ENCODE assay signal across 1 cellular context in genomic region chr16:28846080-28846932, GRCh38.
TF ChIP-seq lines count a peak whose summit lies in the region.

TUFM (minus strand) TSS chr16:28846348; CDS start chr16:28846269, 79 bp downstream.

TF ChIP-seq in HEK293, 187 proteins besides CTCF, POLR2A, EP300 and RAD21 (continued from another document):
- TF ChIP-seq INSM2 (tag by site-specific recombination; IDR thresholded peaks at IDR 0.05) (peak; percentile 45; the same call in 1 of the 2 replicates), ZNF768 (tag by site-specific recombination; IDR thresholded peaks at IDR 0.05) (peak; percentile 53; the same call in 1 of the 2 replicates), ZBTB26 (tag by site-specific recombination; optimal IDR thresholded peaks at IDR 0.05) (peak; percentile 90), ZNF626 (tag by site-specific recombination; IDR thresholded peaks at IDR 0.05) (no peak), ZNF391 (tag by site-specific recombination; IDR thresholded peaks at IDR 0.05; ENCODE audit: borderline replicate concordance, low read depth) (peak; percentile 67; the same call in 1 of the 2 replicates), KLF17 (tag by site-specific recombination; IDR thresholded peaks at IDR 0.05) (peak; percentile 81), KLF10 (tag by site-specific recombination; IDR thresholded peaks at IDR 0.05) (peak; percentile 94), ZNF138 (tag by site-specific recombination; IDR thresholded peaks at IDR 0.05; ENCODE audit: borderline replicate concordance) (no peak), ZBTB48 (tag by site-specific recombination; IDR thresholded peaks at IDR 0.05) (peak; percentile 26; the same call in 1 of the 2 replicates), ZBTB8A (tag by site-specific recombination; IDR thresholded peaks at IDR 0.05) (peak; percentile 97), ZFHX2 (tag by site-specific recombination; conservative IDR thresholded peaks at IDR 0.05) (peak; percentile 63), ZNF24 (tag by site-specific recombination; IDR thresholded peaks at IDR 0.05) (peak; percentile 80; the same call in 1 of the 2 replicates), ZNF366 (tag by site-specific recombination; conservative IDR thresholded peaks at IDR 0.05) (0 out of 2 replicates have a peak, but pooled peaks have one; percentile 13), ZNF398 (tag by site-specific recombination; IDR thresholded peaks at IDR 0.05) (peak; percentile 86), ZNF660 (tag by site-specific recombination; IDR thresholded peaks at IDR 0.05) (peak; percentile 85), ZNF629 (tag by site-specific recombination; IDR thresholded peaks at IDR 0.05) (peak; percentile 99), SP3 (tag by site-specific recombination; IDR thresholded peaks at IDR 0.05) (peak; percentile 95), ZNF155 (tag by site-specific recombination; IDR thresholded peaks at IDR 0.05) (no peak), ZNF514 (tag by site-specific recombination; IDR thresholded peaks at IDR 0.05) (no peak), KLF1 (tag by site-specific recombination; IDR thresholded peaks at IDR 0.05) (0 out of 2 replicates have a peak, but pooled peaks have one; percentile 14), ZBTB17 (tag by site-specific recombination; IDR thresholded peaks at IDR 0.05) (peak; percentile 93), MZF1 (tag by site-specific recombination; IDR thresholded peaks at IDR 0.05; ENCODE audit: borderline replicate concordance) (0 out of 2 replicates have a peak, but pooled peaks have one; percentile 41), ZNF341 (tag by site-specific recombination; IDR thresholded peaks at IDR 0.05; ENCODE audit: low read depth) (peak; percentile 88), EGR2 (tag by site-specific recombination; IDR thresholded peaks at IDR 0.05; ENCODE audit: low read depth) (peak; percentile 68), ZNF280C (tag by site-specific recombination; IDR thresholded peaks at IDR 0.05) (no peak), ZNF394 (tag by site-specific recombination; IDR thresholded peaks at IDR 0.05; ENCODE audit: borderline replicate concordance) (peak; percentile 27), ZIC2 (tag by site-specific recombination; IDR thresholded peaks at IDR 0.05) (peak; percentile 14; the same call in 1 of the 2 replicates), OSR2 (tag by site-specific recombination; IDR thresholded peaks at IDR 0.05) (no peak), ZNF335 (tag by site-specific recombination; conservative IDR thresholded peaks at IDR 0.05) (peak; percentile 97), GFI1B (tag by site-specific recombination; IDR thresholded peaks at IDR 0.05) (no peak), ZNF416 (tag by site-specific recombination; IDR thresholded peaks at IDR 0.05) (no peak), ZNF426 (tag by site-specific recombination; IDR thresholded peaks at IDR 0.05) (no peak), ZNF610 (tag by site-specific recombination; IDR thresholded peaks at IDR 0.05; ENCODE audit: borderline replicate concordance) (peak; percentile 85), KLF8 (tag by site-specific recombination; IDR thresholded peaks at IDR 0.05) (peak; percentile 81), ELK4 (IDR thresholded peaks at IDR 0.05; ENCODE audit: borderline replicate concordance, low read depth, low read length) (no peak), ZNF48 (tag by site-specific recombination; IDR thresholded peaks at IDR 0.05) (no peak), ZNF544 (tag by site-specific recombination; IDR thresholded peaks at IDR 0.05) (no peak), ZXDB (tag by site-specific recombination; IDR thresholded peaks at IDR 0.05) (peak; percentile 91), GLIS2 (tag by site-specific recombination; IDR thresholded peaks at IDR 0.05) (peak; percentile 90), YY1 (tag by site-specific recombination; IDR thresholded peaks at IDR 0.05) (peak; percentile 94), SP2 (tag by site-specific recombination; IDR thresholded peaks at IDR 0.05) (peak; percentile 96), ZBTB21 (tag by site-specific recombination; IDR thresholded peaks at IDR 0.05) (peak; percentile 98), ZNF521 (tag by site-specific recombination; IDR thresholded peaks at IDR 0.05) (no peak)
- TF ChIP-seq, protein P1, sequence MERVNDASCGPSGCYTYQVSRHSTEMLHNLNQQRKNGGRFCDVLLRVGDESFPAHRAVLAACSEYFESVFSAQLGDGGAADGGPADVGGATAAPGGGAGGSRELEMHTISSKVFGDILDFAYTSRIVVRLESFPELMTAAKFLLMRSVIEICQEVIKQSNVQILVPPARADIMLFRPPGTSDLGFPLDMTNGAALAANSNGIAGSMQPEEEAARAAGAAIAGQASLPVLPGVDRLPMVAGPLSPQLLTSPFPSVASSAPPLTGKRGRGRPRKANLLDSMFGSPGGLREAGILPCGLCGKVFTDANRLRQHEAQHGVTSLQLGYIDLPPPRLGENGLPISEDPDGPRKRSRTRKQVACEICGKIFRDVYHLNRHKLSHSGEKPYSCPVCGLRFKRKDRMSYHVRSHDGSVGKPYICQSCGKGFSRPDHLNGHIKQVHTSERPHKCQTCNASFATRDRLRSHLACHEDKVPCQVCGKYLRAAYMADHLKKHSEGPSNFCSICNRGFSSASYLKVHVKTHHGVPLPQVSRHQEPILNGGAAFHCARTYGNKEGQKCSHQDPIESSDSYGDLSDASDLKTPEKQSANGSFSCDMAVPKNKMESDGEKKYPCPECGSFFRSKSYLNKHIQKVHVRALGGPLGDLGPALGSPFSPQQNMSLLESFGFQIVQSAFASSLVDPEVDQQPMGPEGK (tag by site-specific recombination; IDR thresholded peaks at IDR 0.05), result peak; percentile 94
- TF ChIP-seq, protein P2, sequence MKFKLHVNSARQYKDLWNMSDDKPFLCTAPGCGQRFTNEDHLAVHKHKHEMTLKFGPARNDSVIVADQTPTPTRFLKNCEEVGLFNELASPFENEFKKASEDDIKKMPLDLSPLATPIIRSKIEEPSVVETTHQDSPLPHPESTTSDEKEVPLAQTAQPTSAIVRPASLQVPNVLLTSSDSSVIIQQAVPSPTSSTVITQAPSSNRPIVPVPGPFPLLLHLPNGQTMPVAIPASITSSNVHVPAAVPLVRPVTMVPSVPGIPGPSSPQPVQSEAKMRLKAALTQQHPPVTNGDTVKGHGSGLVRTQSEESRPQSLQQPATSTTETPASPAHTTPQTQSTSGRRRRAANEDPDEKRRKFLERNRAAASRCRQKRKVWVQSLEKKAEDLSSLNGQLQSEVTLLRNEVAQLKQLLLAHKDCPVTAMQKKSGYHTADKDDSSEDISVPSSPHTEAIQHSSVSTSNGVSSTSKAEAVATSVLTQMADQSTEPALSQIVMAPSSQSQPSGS (tag by site-specific recombination; IDR thresholded peaks at IDR 0.05; ENCODE audit: low read depth), result peak; percentile 93
- TF ChIP-seq, protein P3, sequence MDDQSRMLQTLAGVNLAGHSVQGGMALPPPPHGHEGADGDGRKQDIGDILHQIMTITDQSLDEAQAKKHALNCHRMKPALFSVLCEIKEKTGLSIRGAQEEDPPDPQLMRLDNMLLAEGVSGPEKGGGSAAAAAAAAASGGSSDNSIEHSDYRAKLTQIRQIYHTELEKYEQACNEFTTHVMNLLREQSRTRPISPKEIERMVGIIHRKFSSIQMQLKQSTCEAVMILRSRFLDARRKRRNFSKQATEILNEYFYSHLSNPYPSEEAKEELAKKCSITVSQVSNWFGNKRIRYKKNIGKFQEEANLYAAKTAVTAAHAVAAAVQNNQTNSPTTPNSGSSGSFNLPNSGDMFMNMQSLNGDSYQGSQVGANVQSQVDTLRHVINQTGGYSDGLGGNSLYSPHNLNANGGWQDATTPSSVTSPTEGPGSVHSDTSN (CRISPR knock-in tag; IDR thresholded peaks at IDR 0.05), result peak; percentile 70; the same call in 1 of the 2 replicates
